ENCODE assay signal across 27 cellular contexts in genomic region chr11:70606951-70607330, GRCh38.
"Had no signal": no experiment of that assay in that cellular context is flagged by ENCODE, and none has a peak within 500 bp of the region (broad histone marks: within the 10 kb centered on the region; RNA-seq: fewer than 3 reads in every experiment).

No MANE protein-coding gene starts in this region.

- H3K36me3 ChIP-seq: colonic mucosa, esophagus squamous epithelium, gastrocnemius medialis, heart right ventricle, left lung had no signal

- FAIRE-seq: endometrium had no signal

- ATAC-seq: effector memory CD8-positive, alpha-beta T cell; esophagus mucosa; gastrocnemius medialis; heart right ventricle; left cardiac atrium; left lung; left ventricle myocardium superior had no signal

- H3K4me3 ChIP-seq: colonic mucosa, esophagus squamous epithelium, gastrocnemius medialis, heart right ventricle, left lung, lung had no signal

- H3K27ac ChIP-seq: colonic mucosa, epithelial cell of prostate, esophagus squamous epithelium, gastrocnemius medialis, heart right ventricle, left lung had no signal

- DNase-seq: colonic mucosa; cortex of kidney; effector CD8-positive, alpha-beta T cell; effector memory CD8-positive, alpha-beta T cell; endodermal cell; erythroblast; esophagus squamous epithelium; foreskin fibroblast; foreskin melanocyte; gastrocnemius medialis; glutamatergic neuron; head of caudate nucleus; heart right ventricle; hypothalamus; immature natural killer cell; islet precursor cell; left cardiac atrium; left lung; left ventricle myocardium superior; mammary epithelial cell; mesendoderm; midbrain; naive B cell had no signal

- H3K27me3 ChIP-seq: colonic mucosa, gastrocnemius medialis had no signal

- H3K9me3 ChIP-seq: colonic mucosa, esophagus squamous epithelium, gastrocnemius medialis, heart right ventricle, left lung had no signal

- H3K4me1 ChIP-seq: colonic mucosa, left lung had no signal
